Comparison of ENCODE assay signal across 11 cellular contexts in genomic region chr12:92493816-92494215, GRCh38.
A peak's percentile ranks its signal among the peaks of the same experiment; 100 is the strongest.
DNase-seq lines count a peak whose midpoint lies in the region; ATAC-seq, FAIRE-seq and TF ChIP-seq lines count a peak whose summit lies in the region.
"Had no signal": no experiment of that assay in that cellular context is flagged by ENCODE, and none has a peak within 500 bp of the region (broad histone marks: within the 10 kb centered on the region; RNA-seq: fewer than 3 reads in every experiment).

No MANE protein-coding gene starts in this region.

- no peaks in the 10 kb centered on the region for H4K20me1 ChIP-seq in astrocyte (ENCODE audit: insufficient read depth, low read length)

- H3K27me3 ChIP-seq in astrocyte (ENCODE audit: insufficient read depth, low read length) = no peaks in the 10 kb centered on the region

- no peak overlapping the region for H3K4me3 Mint-ChIP-seq in astrocyte (ENCODE audit: unreplicated experiment)

- TF ChIP-seq CTCF in astrocyte (IDR thresholded peaks at IDR 0.05; ENCODE audit: insufficient read depth, low read depth, low read length) = no peak

- no peaks in the 10 kb centered on the region for H3K4me1 ChIP-seq in astrocyte (ENCODE audit: insufficient read depth, low read length)

- no peak overlapping the region for H3K4me3 ChIP-seq in astrocyte (ENCODE audit: insufficient read depth, low read depth, low read length)

- H3K79me2 ChIP-seq in astrocyte (ENCODE audit: insufficient read depth, low read length) = no peaks in the 10 kb centered on the region

- peaks cover 15% of the 10 kb centered on the region for H3K4me1 Mint-ChIP-seq in astrocyte (ENCODE audit: low read depth, unreplicated experiment)

- ATAC-seq in GM18508 (IDR thresholded peaks at IDR 0.05; ENCODE audit: insufficient read depth, unreplicated experiment) (peak; percentile 47), GM21381 (IDR thresholded peaks at IDR 0.05; ENCODE audit: unreplicated experiment) (peak; percentile 67), HG03135 (IDR thresholded peaks at IDR 0.05; ENCODE audit: unreplicated experiment) (peak; percentile 64)

- H3K4me2 ChIP-seq in astrocyte (ENCODE audit: low read length) = no peak overlapping the region

- H3K9ac ChIP-seq in astrocyte (ENCODE audit: low read length) = no peak overlapping the region

- no peaks in the 10 kb centered on the region for H3K36me3 ChIP-seq in astrocyte (ENCODE audit: insufficient read depth, low read length)

- H3K27ac ChIP-seq in astrocyte (ENCODE audit: low read depth, low read length) = no peak overlapping the region

- H3K9me3 ChIP-seq in astrocyte (ENCODE audit: insufficient read depth, low read depth, low read length) = no peaks in the 10 kb centered on the region

- DNase-seq in astrocyte (ENCODE audit: low read depth) (peak; percentile 39), mesenteric fat pad (ENCODE audit: low spot score) (no peak), NCI-H1048 (lab: John Stamatoyannopoulos, UW) (no peak), ecto neural progenitor cell (ENCODE audit: low spot score) (no peak), putamen (ENCODE audit: low spot score) (no peak)
- DNase-seq: effector CD8-positive, alpha-beta T cell; NCI-H1930 had no signal

- peaks cover 3% of the 10 kb centered on the region for H3K9me3 Mint-ChIP-seq in astrocyte (ENCODE audit: unreplicated experiment)

- no peak overlapping the region for H3K27ac Mint-ChIP-seq in astrocyte (ENCODE audit: unreplicated experiment)

- H3K27me3 Mint-ChIP-seq in astrocyte (ENCODE audit: low read depth, unreplicated experiment) = no peaks in the 10 kb centered on the region

- no peak for FAIRE-seq in astrocyte (lab: Jason Lieb, UNC)
- FAIRE-seq: D721Med had no signal

- H2AFZ ChIP-seq in astrocyte (ENCODE audit: low read depth, low read length) = no peak overlapping the region

- H3K36me3 Mint-ChIP-seq in astrocyte (ENCODE audit: low read depth, unreplicated experiment) = no peaks in the 10 kb centered on the region
